9 cellular contexts compared by ENCODE assay signal in genomic region chr1:157274698-157275534, GRCh38.
DNase-seq lines count a peak whose midpoint lies in the region; TF ChIP-seq lines count a peak whose summit lies in the region.
"Had no signal": no experiment of that assay in that cellular context is flagged by ENCODE, and none has a peak within 500 bp of the region (broad histone marks: within the 10 kb centered on the region; RNA-seq: fewer than 3 reads in every experiment).

No MANE protein-coding gene starts in this region.

- H3K27ac ChIP-seq in RWPE1 = no peak overlapping the region
- no peak overlapping the region for H3K27ac ChIP-seq in esophagus muscularis mucosa (replicated peaks in 1 of 4)

- H3K36me3 Mint-ChIP-seq in T-helper 2 cell treated with Interferon-gamma antibody and Interleukin-4, amounts not matched to agents 5 μg/mL and 100 μg/mL, for 36 hours (ENCODE audit: low read depth) = no peaks in the 10 kb centered on the region
- H3K36me3 Mint-ChIP-seq: activated naive CD8-positive, alpha-beta T cell had no signal

- H3K4me3 ChIP-seq in esophagus muscularis mucosa (no peak overlapping the region), skeletal muscle cell (ENCODE audit: low read depth, low read length) (no peak overlapping the region)

- H3K27me3 ChIP-seq in esophagus muscularis mucosa = peaks cover 0 to 55% (median 1%) of the 10 kb centered on the region in 4 donors

- WGBS in esophagus muscularis mucosa = 48% methylated on average over 8 of the region's 8 CpGs

- POLR2A ChIA-PET in RWPE1 (lab: Yijun Ruan, JAX; ENCODE audit: low non-redundant PET) = no interaction called here

- H3K4me1 ChIP-seq in esophagus muscularis mucosa = no peaks in the 10 kb centered on the region

- H3K4me1 Mint-ChIP-seq in T-helper 2 cell treated with Interferon-gamma antibody and Interleukin-4, amounts not matched to agents 5 μg/mL and 100 μg/mL, for 36 hours (ENCODE audit: low read depth) = no peaks in the 10 kb centered on the region

- TF ChIP-seq CTCF in RWPE1 (conservative IDR thresholded peaks at IDR 0.05; ENCODE audit: low read depth) (no peak), esophagus muscularis mucosa (IDR thresholded peaks at IDR 0.05) (no peak)

- H3K27ac Mint-ChIP-seq in T-helper 2 cell treated with Interferon-gamma antibody and Interleukin-4, amounts not matched to agents 5 μg/mL and 100 μg/mL, for 36 hours = no peak overlapping the region
- H3K27ac Mint-ChIP-seq: activated naive CD8-positive, alpha-beta T cell had no signal

- DNase-seq in ELR (ENCODE audit: low read depth) (peak; percentile 54), RWPE1 (ENCODE audit: low spot score) (peak; percentile 6), esophagus muscularis mucosa (ENCODE audit: extremely low spot score) (peak; percentile 60), skeletal muscle cell (ENCODE audit: low read depth) (peak; percentile 19), NCI-H1417 treated with DMSO at 0.1 percent for 48 hours (lab: John Stamatoyannopoulos, UW) (no peak), NCI-H510A treated with DMSO at 0.1 percent for 48 hours (lab: John Stamatoyannopoulos, UW) (no peak)
- no peak for DNase-seq in T-helper 2 cell treated with Interferon-gamma antibody and Interleukin-4, amounts not matched to agents 5 μg/mL and 100 μg/mL, for 36 hours (ENCODE audit: low spot score)
- DNase-seq: KG1 had no signal

- CTCF ChIA-PET in RWPE1 (lab: Yijun Ruan, JAX) = no interaction called here

- no peak overlapping the region for H3K4me3 Mint-ChIP-seq in T-helper 2 cell treated with Interferon-gamma antibody and Interleukin-4, amounts not matched to agents 5 μg/mL and 100 μg/mL, for 36 hours
- H3K4me3 Mint-ChIP-seq: activated naive CD8-positive, alpha-beta T cell had no signal

- H3K9me3 Mint-ChIP-seq in T-helper 2 cell treated with Interferon-gamma antibody and Interleukin-4, amounts not matched to agents 5 μg/mL and 100 μg/mL, for 36 hours = no peaks in the 10 kb centered on the region

- H3K36me3 ChIP-seq in esophagus muscularis mucosa = no peaks in the 10 kb centered on the region

- peaks cover 8% of the 10 kb centered on the region for H3K27me3 Mint-ChIP-seq in T-helper 2 cell treated with Interferon-gamma antibody and Interleukin-4, amounts not matched to agents 5 μg/mL and 100 μg/mL, for 36 hours (ENCODE audit: low read depth)

- no peaks in the 10 kb centered on the region for H3K9me3 ChIP-seq in esophagus muscularis mucosa

- TF ChIP-seq POLR2A in esophagus muscularis mucosa (IDR thresholded peaks at IDR 0.05; ENCODE audit: low read depth) = no peak

- no peak for TF ChIP-seq EP300 in esophagus muscularis mucosa (IDR thresholded peaks at IDR 0.05)

- intact Hi-C loops in esophagus muscularis mucosa (cut with DNase I) = no loop called here

Comparison
In these comparisons a context has a peak if more than half of its experiments do, and no peak if none do; other contexts are left out.
1. DNase-seq: peak in ELR (single experiment), RWPE1 (single experiment), esophagus muscularis mucosa (single experiment) and skeletal muscle cell (single experiment); none in T-helper 2 cell treated with Interferon-gamma antibody and Interleukin-4, amounts not matched to agents 5 μg/mL and 100 μg/mL, for 36 hours (single experiment), NCI-H1417 treated with DMSO at 0.1 percent for 48 hours (single experiment) and NCI-H510A treated with DMSO at 0.1 percent for 48 hours (single experiment).